1 cellular context compared by ENCODE assay signal in genomic region chr18:21600526-21601410, GRCh38.
TF ChIP-seq lines count a peak whose summit lies in the region.

ESCO1 (minus strand) TSS chr18:21600704; CDS start chr18:21574843, 25,861 bp downstream.

TF ChIP-seq in neural cell, 6 proteins besides CTCF, POLR2A, EP300 and RAD21 (continued from another document):
- TF ChIP-seq, protein P1, sequence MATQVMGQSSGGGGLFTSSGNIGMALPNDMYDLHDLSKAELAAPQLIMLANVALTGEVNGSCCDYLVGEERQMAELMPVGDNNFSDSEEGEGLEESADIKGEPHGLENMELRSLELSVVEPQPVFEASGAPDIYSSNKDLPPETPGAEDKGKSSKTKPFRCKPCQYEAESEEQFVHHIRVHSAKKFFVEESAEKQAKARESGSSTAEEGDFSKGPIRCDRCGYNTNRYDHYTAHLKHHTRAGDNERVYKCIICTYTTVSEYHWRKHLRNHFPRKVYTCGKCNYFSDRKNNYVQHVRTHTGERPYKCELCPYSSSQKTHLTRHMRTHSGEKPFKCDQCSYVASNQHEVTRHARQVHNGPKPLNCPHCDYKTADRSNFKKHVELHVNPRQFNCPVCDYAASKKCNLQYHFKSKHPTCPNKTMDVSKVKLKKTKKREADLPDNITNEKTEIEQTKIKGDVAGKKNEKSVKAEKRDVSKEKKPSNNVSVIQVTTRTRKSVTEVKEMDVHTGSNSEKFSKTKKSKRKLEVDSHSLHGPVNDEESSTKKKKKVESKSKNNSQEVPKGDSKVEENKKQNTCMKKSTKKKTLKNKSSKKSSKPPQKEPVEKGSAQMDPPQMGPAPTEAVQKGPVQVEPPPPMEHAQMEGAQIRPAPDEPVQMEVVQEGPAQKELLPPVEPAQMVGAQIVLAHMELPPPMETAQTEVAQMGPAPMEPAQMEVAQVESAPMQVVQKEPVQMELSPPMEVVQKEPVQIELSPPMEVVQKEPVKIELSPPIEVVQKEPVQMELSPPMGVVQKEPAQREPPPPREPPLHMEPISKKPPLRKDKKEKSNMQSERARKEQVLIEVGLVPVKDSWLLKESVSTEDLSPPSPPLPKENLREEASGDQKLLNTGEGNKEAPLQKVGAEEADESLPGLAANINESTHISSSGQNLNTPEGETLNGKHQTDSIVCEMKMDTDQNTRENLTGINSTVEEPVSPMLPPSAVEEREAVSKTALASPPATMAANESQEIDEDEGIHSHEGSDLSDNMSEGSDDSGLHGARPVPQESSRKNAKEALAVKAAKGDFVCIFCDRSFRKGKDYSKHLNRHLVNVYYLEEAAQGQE (IDR thresholded peaks at IDR 0.05; ENCODE audit: borderline replicate concordance), result peak; percentile 66
- peak; percentile 70 for TF ChIP-seq SMC3 (conservative IDR thresholded peaks at IDR 0.05; ENCODE audit: poor library complexity)
